12 cellular contexts compared by ENCODE assay signal in the genomic region with DNA sequence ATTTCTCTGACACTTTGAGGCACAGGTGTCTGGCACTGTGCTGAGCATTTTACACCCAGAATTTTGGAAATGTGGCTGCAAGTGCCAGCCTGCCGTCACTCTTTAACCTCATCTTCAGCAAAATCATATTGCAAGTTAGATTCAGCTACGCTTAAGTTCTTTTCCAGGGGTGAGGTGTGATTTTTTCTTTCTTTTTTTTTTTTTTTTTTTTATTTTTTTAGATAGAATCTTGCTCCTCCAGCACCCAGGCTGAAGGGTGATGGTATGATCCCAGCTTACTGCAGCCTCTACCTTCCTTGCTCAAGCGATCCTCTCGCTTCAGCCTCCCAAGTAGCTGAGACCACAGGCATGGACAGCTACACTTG. TPM values are rescaled to one million over a fixed set of nuclear protein-coding genes. Genes with fewer than 3 reads are reported as not detected.
A peak's percentile ranks its signal among the peaks of the same experiment; 100 is the strongest.
DNase-seq lines count a peak whose midpoint lies in the region; TF ChIP-seq lines count a peak whose summit lies in the region.
"Had no signal": no experiment of that assay in that cellular context is flagged by ENCODE, and none has a peak within 500 bp of the region (broad histone marks: within the 10 kb centered on the region; RNA-seq: fewer than 3 reads in every experiment).

No MANE protein-coding gene starts in this region.

- H3K27ac ChIP-seq in mammary epithelial cell (ENCODE audit: insufficient read depth, low read depth, low read length) (peak overlapping the region; percentile 87), smooth muscle cell (ENCODE audit: low read depth) (peak overlapping the region; percentile 91), sigmoid colon (no peak overlapping the region), osteoblast (ENCODE audit: low read depth, low read length) (no peak overlapping the region)
- H3K27ac ChIP-seq: esophagus muscularis mucosa, spleen had no signal

- CTCF ChIA-PET in activated CD4-positive, alpha-beta T cell treated with anti-CD3 and anti-CD28 coated beads, Interleukin-2, amount 10 ng/mL, durations not matched to agents 7 days and 5 days (lab: Charles Lee): interaction anchor here (0.7 kb wide), 2 partner anchors 9 to 94 kb away, joined by 5 read pairs; no protein-coding TSS in a partner anchor
- CTCF ChIA-PET in mammary epithelial cell (lab: Charles Lee; ENCODE audit: low non-redundant PET): no interaction called here

- H3K36me3 ChIP-seq in NT2/D1 (ENCODE audit: insufficient read depth, insufficient read length, low read length): peaks cover 4% of the 10 kb centered on the region
- no peaks in the 10 kb centered on the region for H3K36me3 ChIP-seq in mammary epithelial cell (ENCODE audit: insufficient read depth, low read length)
- no peaks in the 10 kb centered on the region for H3K36me3 ChIP-seq in smooth muscle cell (ENCODE audit: low read depth)
- no peaks in the 10 kb centered on the region for H3K36me3 ChIP-seq in sigmoid colon
- H3K36me3 ChIP-seq in osteoblast (ENCODE audit: insufficient read depth, low read length): no peaks in the 10 kb centered on the region
- H3K36me3 ChIP-seq: esophagus muscularis mucosa, spleen had no signal

- intact Hi-C loops in mammary epithelial cell (cut with micrococcal nuclease) (loop anchor here (1.0 kb wide), 3 partner anchors 18 to 52 kb away; no protein-coding TSS in a partner anchor), sigmoid colon (cut with DNase I) (no loop called here)

- no peak for TF ChIP-seq POLR2A in sigmoid colon (IDR thresholded peaks at IDR 0.05)

- dilution Hi-C loops in mammary epithelial cell (cut with HindIII; ENCODE audit: low sequenced_read_pairs): loop anchor here (5.0 kb wide), 2 partner anchors 55 to 95 kb away; a partner anchor contains a TSS

- H3K4me2 ChIP-seq in mammary epithelial cell (ENCODE audit: insufficient read depth, low read depth, low read length): peak overlapping the region; percentile 83
- H3K4me2 ChIP-seq in smooth muscle cell: peak overlapping the region; percentile 92
- H3K4me2 ChIP-seq in osteoblast (ENCODE audit: insufficient read depth, low read length): no peak overlapping the region

- in situ Hi-C loops in mammary epithelial cell (cut with MboI; ENCODE audit: low sequenced_read_pairs in 2 of 2): loop anchor here in 1 of 2 donors (5.0 kb wide), 1 partner anchor 35 kb away; no protein-coding TSS in a partner anchor

- peak overlapping the region; percentile 81 for H3K4me3 Mint-ChIP-seq in activated CD4-positive, alpha-beta T cell treated with anti-CD3 and anti-CD28 coated beads, Interleukin-2, amount 10 ng/mL, durations not matched to agents 7 days and 5 days

- no peak for TF ChIP-seq CTCF in mammary epithelial cell (conservative IDR thresholded peaks at IDR 0.05 in 1 of 2, IDR thresholded peaks at IDR 0.05 in 1 of 2; ENCODE audit: extremely low read depth in 1 of 2, insufficient read depth in 1 of 2, low read depth in 1 of 2, low read length in 2 of 2)
- TF ChIP-seq CTCF in smooth muscle cell (IDR thresholded peaks at IDR 0.05; ENCODE audit: borderline replicate concordance, insufficient read depth, poor library complexity, severe bottlenecking): no peak
- TF ChIP-seq CTCF in sigmoid colon (IDR thresholded peaks at IDR 0.05): no peak
- no peak for TF ChIP-seq CTCF in osteoblast (IDR thresholded peaks at IDR 0.05; ENCODE audit: extremely low read depth, low read depth, low read length)

- no peaks in the 10 kb centered on the region for H3K27me3 Mint-ChIP-seq in activated CD4-positive, alpha-beta T cell treated with anti-CD3 and anti-CD28 coated beads, Interleukin-2, amount 10 ng/mL, durations not matched to agents 7 days and 5 days

- H3K4me3 ChIP-seq in NT2/D1 (ENCODE audit: insufficient read length, low read depth) (no peak overlapping the region), mammary epithelial cell (replicated peaks in 1 of 3; ENCODE audit: insufficient read depth in 1 of 3, low read depth in 2 of 3, low read length in 3 of 3) (no peak overlapping the region), smooth muscle cell (no peak overlapping the region), sigmoid colon (no peak overlapping the region), osteoblast (ENCODE audit: insufficient read depth, low read length) (no peak overlapping the region)
- H3K4me3 ChIP-seq: esophagus muscularis mucosa, spleen had no signal

- peaks cover 6% of the 10 kb centered on the region for H3K36me3 Mint-ChIP-seq in activated CD4-positive, alpha-beta T cell treated with anti-CD3 and anti-CD28 coated beads, Interleukin-2, amount 10 ng/mL, durations not matched to agents 7 days and 5 days (ENCODE audit: low read depth)

- H2AFZ ChIP-seq in mammary epithelial cell (ENCODE audit: low read depth, low read length): peak overlapping the region; percentile 8
- no peak overlapping the region for H2AFZ ChIP-seq in smooth muscle cell (ENCODE audit: low read depth)
- no peak overlapping the region for H2AFZ ChIP-seq in osteoblast (ENCODE audit: low read length)

- H3K27me3 ChIP-seq in NT2/D1 (ENCODE audit: insufficient read depth, insufficient read length): no peaks in the 10 kb centered on the region
- H3K27me3 ChIP-seq in mammary epithelial cell (ENCODE audit: insufficient read depth, low read length): no peaks in the 10 kb centered on the region
- H3K27me3 ChIP-seq in smooth muscle cell (ENCODE audit: low read depth): no peaks in the 10 kb centered on the region
- no peaks in the 10 kb centered on the region for H3K27me3 ChIP-seq in sigmoid colon
- no peaks in the 10 kb centered on the region for H3K27me3 ChIP-seq in osteoblast (ENCODE audit: insufficient read depth, low read length)
- H3K27me3 ChIP-seq: esophagus muscularis mucosa, spleen had no signal

- H3K9me3 ChIP-seq in NT2/D1 (ENCODE audit: insufficient read depth, low read length) (no peaks in the 10 kb centered on the region), mammary epithelial cell (replicated peaks; ENCODE audit: insufficient read depth, low read length) (no peaks in the 10 kb centered on the region), smooth muscle cell (replicated peaks; ENCODE audit: low read depth) (no peaks in the 10 kb centered on the region), sigmoid colon (no peaks in the 10 kb centered on the region), osteoblast (ENCODE audit: low read depth, low read length) (no peaks in the 10 kb centered on the region)
- H3K9me3 ChIP-seq: esophagus muscularis mucosa, spleen had no signal

- H3K4me1 ChIP-seq in NT2/D1 (ENCODE audit: insufficient read depth, insufficient read length) (no peaks in the 10 kb centered on the region), mammary epithelial cell (ENCODE audit: insufficient read depth, low read length) (peaks cover 45% of the 10 kb centered on the region), smooth muscle cell (ENCODE audit: low read depth) (peaks cover 24% of the 10 kb centered on the region), sigmoid colon (peaks cover 0 to 22% (median 14%) of the 10 kb centered on the region in 4 donors), osteoblast (ENCODE audit: insufficient read depth, low read length) (peaks cover 32% of the 10 kb centered on the region)

- no TSS peak for BruUV-seq in mammary epithelial cell (replicated peaks; lab: Mats Ljungman, UMichigan)

- H4K20me1 ChIP-seq in mammary epithelial cell (ENCODE audit: insufficient read depth, low read length): no peaks in the 10 kb centered on the region
- peaks cover 4% of the 10 kb centered on the region for H4K20me1 ChIP-seq in smooth muscle cell (ENCODE audit: low read depth)
- peaks cover under 1% of the 10 kb centered on the region for H4K20me1 ChIP-seq in osteoblast (ENCODE audit: insufficient read depth, low read length)

- DNase-seq in activated CD4-positive, alpha-beta T cell treated with anti-CD3 and anti-CD28 coated beads, Interleukin-2, amount 10 ng/mL, durations not matched to agents 7 days and 5 days: no peak
- DNase-seq in activated CD4-positive, alpha-beta T cell treated with anti-CD3 and anti-CD28 coated beads for 4 hours: no peak
- DNase-seq in NT2/D1 (ENCODE audit: low read depth, low spot score) (no peak), mammary epithelial cell (no peak), smooth muscle cell (lab: John Stamatoyannopoulos, UW; ENCODE audit: unreplicated experiment) (no peak), hypothalamus (lab: John Stamatoyannopoulos, UW) (no peak), sigmoid colon (no peak), osteoblast (ENCODE audit: insufficient read length, low spot score, missing footprints) (no peak)
- DNase-seq: left ventricle myocardium superior, NCI-H1436, spleen had no signal

- peaks cover 25% of the 10 kb centered on the region for H3K79me2 ChIP-seq in mammary epithelial cell (ENCODE audit: insufficient read depth, low read length)
- H3K79me2 ChIP-seq in smooth muscle cell (ENCODE audit: low read depth): peaks cover 5% of the 10 kb centered on the region
- H3K79me2 ChIP-seq in osteoblast (ENCODE audit: insufficient read depth, low read length): peaks cover 13% of the 10 kb centered on the region

- 78% methylated on average over 4 of the region's 4 CpGs for WGBS in mammary epithelial cell (ENCODE audit: low coverage, missing lambda C conversion rate)
- 91% methylated on average over 4 of the region's 4 CpGs for WGBS in smooth muscle cell (ENCODE audit: low lambda C conversion rate)
- 78 to 91% methylated on average over 4 of the region's 4 CpGs for WGBS in sigmoid colon, 2 donors

- TF ChIP-seq EP300 in sigmoid colon (IDR thresholded peaks at IDR 0.05): no peak

- peak overlapping the region; percentile 44 for H3K9ac ChIP-seq in NT2/D1 (ENCODE audit: insufficient read length, low read depth)
- H3K9ac ChIP-seq in mammary epithelial cell (ENCODE audit: insufficient read depth, low read length): no peak overlapping the region
- H3K9ac ChIP-seq in smooth muscle cell (ENCODE audit: low read depth): no peak overlapping the region

- peaks cover 31% of the 10 kb centered on the region for H3K4me1 Mint-ChIP-seq in activated CD4-positive, alpha-beta T cell treated with anti-CD3 and anti-CD28 coated beads, Interleukin-2, amount 10 ng/mL, durations not matched to agents 7 days and 5 days

- H3K27ac Mint-ChIP-seq in activated CD4-positive, alpha-beta T cell treated with anti-CD3 and anti-CD28 coated beads, Interleukin-2, amount 10 ng/mL, durations not matched to agents 7 days and 5 days: peak overlapping the region; percentile 90

- peaks cover 15% of the 10 kb centered on the region for H3F3A ChIP-seq in smooth muscle cell (ENCODE audit: low read depth)

- H3K9me3 Mint-ChIP-seq in activated CD4-positive, alpha-beta T cell treated with anti-CD3 and anti-CD28 coated beads, Interleukin-2, amount 10 ng/mL, durations not matched to agents 7 days and 5 days: no peaks in the 10 kb centered on the region

- POLR2A ChIA-PET in activated CD4-positive, alpha-beta T cell treated with anti-CD3 and anti-CD28 coated beads, Interleukin-2, amount 10 ng/mL, durations not matched to agents 7 days and 5 days (lab: Charles Lee): no interaction called here

RNA-seq across cellular contexts. Expression of a gene that starts 2.5 kb away (rescaled TPM):
- total RNA-seq in activated CD4-positive, alpha-beta T cell treated with anti-CD3 and anti-CD28 coated beads, Interleukin-2, amount 10 ng/mL, durations not matched to agents 7 days and 5 days: 100 to 1,000 TPM; 118 to 121 TPM
- total RNA-seq in mammary epithelial cell: 100 to 1,000 TPM in 1 of 2 donors, 10 to 100 TPM in 1; 97.9 to 113 TPM
- polyA plus RNA-seq in mammary epithelial cell: 112 TPM
- polyA minus RNA-seq in mammary epithelial cell: 104 TPM
- total RNA-seq in smooth muscle cell: 35.2 and 44.5 TPM in 2 replicates
- polyA plus RNA-seq in smooth muscle cell: 21.2 and 28.0 TPM in 2 replicates
- total RNA-seq in sigmoid colon: 10 to 100 TPM; 12.8 to 21.9 (median 17.8) TPM
- 10 to 100 TPM; 16.8 to 62.9 (median 28.9) TPM for polyA plus RNA-seq in sigmoid colon
- 61.9 and 71.3 TPM in 2 replicates for total RNA-seq in osteoblast

Comparison
In these comparisons a context has a peak if more than half of its experiments do, and no peak if none do; other contexts are left out.
1. H3K27ac ChIP-seq: peak in mammary epithelial cell (single experiment) and smooth muscle cell (single experiment); none in sigmoid colon (0 of 4) and osteoblast (single experiment).